ENCODE assay signal across 29 cellular contexts in genomic region chr3:47910233-47910632, GRCh38.
A peak's percentile ranks its signal among the peaks of the same experiment; 100 is the strongest.
DNase-seq lines count a peak whose midpoint lies in the region; FAIRE-seq and TF ChIP-seq lines count a peak whose summit lies in the region.
"Had no signal": no experiment of that assay in that cellular context is flagged by ENCODE, and none has a peak within 500 bp of the region (broad histone marks: within the 10 kb centered on the region; RNA-seq: fewer than 3 reads in every experiment).

No MANE protein-coding gene starts in this region.

- peak overlapping the region; percentile 71 for H3K4me2 ChIP-seq in astrocyte (ENCODE audit: low read length)
- H3K4me2 ChIP-seq: neural progenitor cell had no signal

- WGBS in mesodermal cell (ENCODE audit: insufficient coverage in 2 of 2), 2 experiments, result no CpG with 5 or more reads among the region's 1 CpG
- 89 to 100% (median 95%) methylated on average over 1 of the region's 1 CpG for WGBS in adrenal gland, 4 donors

- H4K20me1 ChIP-seq in astrocyte (ENCODE audit: insufficient read depth, low read length), result peaks cover 53% of the 10 kb centered on the region

- H3K9me3 ChIP-seq in astrocyte (ENCODE audit: insufficient read depth, low read depth, low read length) (no peaks in the 10 kb centered on the region), mesodermal cell (ENCODE audit: control insufficient read depth, low read length) (no peaks in the 10 kb centered on the region), adrenal gland (replicated peaks in 1 of 3) (no peaks in the 10 kb centered on the region)
- H3K9me3 ChIP-seq: A549, ascending aorta, right lobe of liver, tibial artery, vagina had no signal

- H3K4me3 Mint-ChIP-seq in HFFc6 (peak overlapping the region; percentile 73; the same call in 1 of the 2 replicates), astrocyte (ENCODE audit: unreplicated experiment) (no peak overlapping the region)
- H3K4me3 Mint-ChIP-seq: activated naive CD8-positive, alpha-beta T cell treated with anti-CD3 and anti-CD28 coated beads for 36 hours; activated T-cell treated with anti-CD3 and anti-CD28 coated beads, Interleukin-2, amount 50 U/mL, for 24 hours; central memory CD8-positive, alpha-beta T cell; neural progenitor cell had no signal

- H3K9me3 Mint-ChIP-seq in HFFc6 (no peaks in the 10 kb centered on the region), astrocyte (ENCODE audit: unreplicated experiment) (no peaks in the 10 kb centered on the region)
- H3K9me3 Mint-ChIP-seq: activated naive CD8-positive, alpha-beta T cell treated with anti-CD3 and anti-CD28 coated beads for 36 hours; activated T-cell treated with anti-CD3 and anti-CD28 coated beads, Interleukin-2, amount 50 U/mL, for 24 hours; CD4-positive, CD25-positive, alpha-beta regulatory T cell; central memory CD8-positive, alpha-beta T cell had no signal

- H3K27me3 Mint-ChIP-seq in HFFc6 (ENCODE audit: insufficient read depth) (peaks cover 1% of the 10 kb centered on the region; the same call in 1 of the 2 replicates), astrocyte (ENCODE audit: low read depth, unreplicated experiment) (no peaks in the 10 kb centered on the region)
- H3K27me3 Mint-ChIP-seq: activated naive CD8-positive, alpha-beta T cell treated with anti-CD3 and anti-CD28 coated beads for 36 hours; activated T-cell treated with anti-CD3 and anti-CD28 coated beads, Interleukin-2, amount 50 U/mL, for 24 hours; CD4-positive, CD25-positive, alpha-beta regulatory T cell; central memory CD8-positive, alpha-beta T cell had no signal

- peaks cover 53% of the 10 kb centered on the region for H3K36me3 Mint-ChIP-seq in HFFc6 (ENCODE audit: low read depth)
- H3K36me3 Mint-ChIP-seq in astrocyte (ENCODE audit: low read depth, unreplicated experiment), result peaks cover 31% of the 10 kb centered on the region

- no peaks in the 10 kb centered on the region for H3K79me2 ChIP-seq in ACC112 (ENCODE audit: control insufficient read depth, insufficient read depth, low read length, unreplicated experiment)
- H3K79me2 ChIP-seq in astrocyte (ENCODE audit: insufficient read depth, low read length), result peaks cover 22% of the 10 kb centered on the region

- FAIRE-seq in astrocyte (lab: Jason Lieb, UNC), result peak; percentile 5
- FAIRE-seq: A549, D721Med, H1 had no signal

- H3K27me3 ChIP-seq in ACC112 (ENCODE audit: insufficient read depth, low read length) (no peaks in the 10 kb centered on the region), astrocyte (ENCODE audit: insufficient read depth, low read length) (no peaks in the 10 kb centered on the region), adrenal gland (no peaks in the 10 kb centered on the region)
- H3K27me3 ChIP-seq: ascending aorta, neural progenitor cell, right lobe of liver, tibial artery, vagina had no signal

- peaks cover 23% of the 10 kb centered on the region for H3K4me1 ChIP-seq in ACC112 (ENCODE audit: control insufficient read depth, insufficient read depth, low read length, unreplicated experiment)
- peaks cover 24% of the 10 kb centered on the region for H3K4me1 ChIP-seq in astrocyte (ENCODE audit: insufficient read depth, low read length)
- peaks cover 38% of the 10 kb centered on the region for H3K4me1 ChIP-seq in mesodermal cell (ENCODE audit: control insufficient read depth, insufficient read depth, low read length, poor library complexity, severe bottlenecking)
- no peaks in the 10 kb centered on the region for H3K4me1 ChIP-seq in adrenal gland (replicated peaks in 1 of 2)
- H3K4me1 ChIP-seq: neural progenitor cell, right lobe of liver, tibial artery, vagina had no signal

- no peak for TF ChIP-seq POLR2A in adrenal gland (IDR thresholded peaks at IDR 0.05)

- H3K4me1 Mint-ChIP-seq in HFFc6 (ENCODE audit: low read depth) (peaks cover 52% of the 10 kb centered on the region), astrocyte (ENCODE audit: low read depth, unreplicated experiment) (peaks cover 38% of the 10 kb centered on the region)
- H3K4me1 Mint-ChIP-seq: activated naive CD8-positive, alpha-beta T cell treated with anti-CD3 and anti-CD28 coated beads for 36 hours; central memory CD8-positive, alpha-beta T cell had no signal

- H3K36me3 ChIP-seq in ACC112 (ENCODE audit: insufficient read depth, low read length) (peaks cover 20% of the 10 kb centered on the region), astrocyte (ENCODE audit: insufficient read depth, low read length) (peaks cover 24% of the 10 kb centered on the region), mesodermal cell (ENCODE audit: control insufficient read depth, insufficient read depth, low read length) (peaks cover 88% of the 10 kb centered on the region), adrenal gland (replicated peaks in 1 of 2) (peaks cover 0 to 25% of the 10 kb centered on the region in 2 donors)
- H3K36me3 ChIP-seq: neural progenitor cell had no signal

- TF ChIP-seq CTCF in HFFc6 (IDR thresholded peaks at IDR 0.05) (no peak), astrocyte (IDR thresholded peaks at IDR 0.05; ENCODE audit: insufficient read depth, low read depth, low read length) (no peak), adrenal gland (IDR thresholded peaks at IDR 0.05) (no peak)

- intact Hi-C loops in adrenal gland (cut with DNase I), result no loop called here

- H3K4me3 ChIP-seq in ACC112 (ENCODE audit: low read depth, low read length), result no peak overlapping the region
- H3K4me3 ChIP-seq in astrocyte (ENCODE audit: insufficient read depth, low read depth, low read length), result no peak overlapping the region
- no peak overlapping the region for H3K4me3 ChIP-seq in mesodermal cell (ENCODE audit: extremely low read depth, insufficient read depth, low read length, poor library complexity, severe bottlenecking)
- H3K4me3 ChIP-seq in adrenal gland, result no peak overlapping the region
- H3K4me3 ChIP-seq: A549, ascending aorta, neural progenitor cell, right lobe of liver, tibial artery, vagina had no signal

- no peak overlapping the region for H2AFZ ChIP-seq in ACC112 (ENCODE audit: low read length, unreplicated experiment)
- no peak overlapping the region for H2AFZ ChIP-seq in astrocyte (ENCODE audit: low read depth, low read length)
- H2AFZ ChIP-seq: neural progenitor cell had no signal

- peak overlapping the region; percentile 42 for H3K27ac ChIP-seq in ACC112 (ENCODE audit: low read depth, low read length)
- H3K27ac ChIP-seq in astrocyte (ENCODE audit: low read depth, low read length), result peak overlapping the region; percentile 73
- peak overlapping the region; percentile 92 for H3K27ac ChIP-seq in mesodermal cell (ENCODE audit: low read depth, low read length, severe bottlenecking)
- no peak overlapping the region for H3K27ac ChIP-seq in adrenal gland
- H3K27ac ChIP-seq: HL-60, neural progenitor cell, right lobe of liver, tibial artery, vagina had no signal

- H3K27ac Mint-ChIP-seq in HFFc6, result peak overlapping the region; percentile 86
- H3K27ac Mint-ChIP-seq in astrocyte (ENCODE audit: unreplicated experiment), result peak overlapping the region; percentile 73
- H3K27ac Mint-ChIP-seq: activated naive CD8-positive, alpha-beta T cell treated with anti-CD3 and anti-CD28 coated beads for 36 hours; activated T-cell treated with anti-CD3 and anti-CD28 coated beads, Interleukin-2, amount 50 U/mL, for 24 hours; neural progenitor cell had no signal

- H3K9ac ChIP-seq in astrocyte (ENCODE audit: low read length), result no peak overlapping the region
- H3K9ac ChIP-seq: neural progenitor cell had no signal

- DNase-seq in HFFc6, result no peak
- no peak for DNase-seq in astrocyte (ENCODE audit: low read depth)
- no peak for DNase-seq in adrenal gland
- no peak for DNase-seq in dedifferentiated amniotic fluid mesenchymal stem cell (ENCODE audit: extremely low spot score)
- DNase-seq in GM19240 (ENCODE audit: insufficient read length, low spot score), result no peak
- DNase-seq in OCI-M2 (lab: John Stamatoyannopoulos, UW; ENCODE audit: unreplicated experiment), result no peak
- DNase-seq: activated gamma-delta T cell; activated naive CD8-positive, alpha-beta T cell treated with anti-CD3 and anti-CD28 coated beads for 36 hours; activated T-cell treated with anti-CD3 and anti-CD28 coated beads, Interleukin-2, amount 50 U/mL, for 24 hours; AML-193; CD4-positive, CD25-positive, alpha-beta regulatory T cell; left colon; NCI-H1436; NCI-H2081; right lobe of liver; RPMI8226; stimulated activated CD4-positive, alpha-beta T cell treated with anti-CD3 and anti-CD28 coated beads, Interleukin-4, amount 100 ng/mL, for 24 hours; T-helper 1 cell; tibial artery had no signal

Comparison
In these comparisons a context has a peak if more than half of its experiments do, and no peak if none do; other contexts are left out.
1. H3K27ac ChIP-seq: peak in ACC112 (single experiment), astrocyte (single experiment) and mesodermal cell (single experiment); none in adrenal gland (0 of 5).